In genomic region chr5:138033275-138033808, GRCh38 we compare ENCODE assay signal across 8 cellular contexts. TPM values are rescaled to one million over a fixed set of nuclear protein-coding genes. Genes with fewer than 3 reads are reported as not detected.
DNase-seq lines count a peak whose midpoint lies in the region; ATAC-seq and TF ChIP-seq lines count a peak whose summit lies in the region.

No MANE protein-coding gene starts in this region.

- H3K9me3 Mint-ChIP-seq in activated T-cell treated with anti-CD3 and anti-CD28 coated beads, Interleukin-2, amount 50 U/mL, for 4 hours = no peaks in the 10 kb centered on the region
- H3K9me3 Mint-ChIP-seq in central memory CD8-positive, alpha-beta T cell = no peaks in the 10 kb centered on the region

- H3K36me3 ChIP-seq in tibial artery = no peaks in the 10 kb centered on the region

- no peak for TF ChIP-seq CTCF in tibial artery (IDR thresholded peaks at IDR 0.05)

- H3K27me3 ChIP-seq in tibial artery = no peaks in the 10 kb centered on the region

- peaks cover 0 to 53% (median 34%) of the 10 kb centered on the region in 4 donors for H3K4me1 ChIP-seq in tibial artery

- intact Hi-C loops in tibial artery (cut with DNase I; ENCODE audit: low total_unique reads) = loop anchor here (5.0 to 10.0 kb wide), 3 partner anchors 34 to 409 kb away; partner anchors contain the start of gene HNRNPA0

- peak; percentile 15 to 21 for ATAC-seq in activated T-cell treated with anti-CD3 and anti-CD28 coated beads, Interleukin-2, amount 50 U/mL, for 4 hours
- ATAC-seq in HG02870 (IDR thresholded peaks at IDR 0.05; ENCODE audit: unreplicated experiment) (peak; percentile 9), HG03280 (IDR thresholded peaks at IDR 0.05; ENCODE audit: unreplicated experiment) (no peak)
- ATAC-seq in central memory CD8-positive, alpha-beta T cell (replicated peaks; ENCODE audit: extremely low read depth, poor library complexity, severe bottlenecking) = peak; percentile 24

- H3K27me3 Mint-ChIP-seq in activated T-cell treated with anti-CD3 and anti-CD28 coated beads, Interleukin-2, amount 50 U/mL, for 4 hours (ENCODE audit: low read depth) = no peaks in the 10 kb centered on the region
- H3K27me3 Mint-ChIP-seq in central memory CD8-positive, alpha-beta T cell = no peaks in the 10 kb centered on the region

- peaks cover 3% of the 10 kb centered on the region for H3K36me3 Mint-ChIP-seq in activated T-cell treated with anti-CD3 and anti-CD28 coated beads, Interleukin-2, amount 50 U/mL, for 4 hours (ENCODE audit: insufficient read depth)
- peaks cover 17% of the 10 kb centered on the region for H3K36me3 Mint-ChIP-seq in central memory CD8-positive, alpha-beta T cell (ENCODE audit: insufficient read depth)

- peak overlapping the region; percentile 98 for H3K4me3 Mint-ChIP-seq in activated T-cell treated with anti-CD3 and anti-CD28 coated beads, Interleukin-2, amount 50 U/mL, for 4 hours
- H3K4me3 Mint-ChIP-seq in central memory CD8-positive, alpha-beta T cell = peak overlapping the region; percentile 97

- H3K4me3 ChIP-seq in tibial artery = peak overlapping the region; percentile 95 to 99

- H3K9me3 ChIP-seq in tibial artery = no peaks in the 10 kb centered on the region

- no peak for DNase-seq in activated T-cell treated with anti-CD3 and anti-CD28 coated beads, Interleukin-2, amount 50 U/mL, for 4 hours
- no peak for DNase-seq in activated T-cell treated with anti-CD3 and anti-CD28 coated beads for 4 hours
- DNase-seq in NCI-H510A (lab: John Stamatoyannopoulos, UW) = peak; percentile 18
- DNase-seq in central memory CD8-positive, alpha-beta T cell (ENCODE audit: low spot score in 2 of 2) = no peak
- DNase-seq in medulla oblongata (ENCODE audit: extremely low spot score) = peak; percentile 10
- DNase-seq in tibial artery = no peak

- peak overlapping the region; percentile 95 for H3K27ac Mint-ChIP-seq in central memory CD8-positive, alpha-beta T cell (ENCODE audit: low read depth)

- H3K27ac ChIP-seq in tibial artery = peak overlapping the region; percentile 99 to 100

- H3K4me1 Mint-ChIP-seq in activated T-cell treated with anti-CD3 and anti-CD28 coated beads, Interleukin-2, amount 50 U/mL, for 4 hours (ENCODE audit: low read depth) = peaks cover 50% of the 10 kb centered on the region
- H3K4me1 Mint-ChIP-seq in central memory CD8-positive, alpha-beta T cell = peaks cover 43% of the 10 kb centered on the region

RNA-seq across cellular contexts. Expression of gene FAM13B, which starts 0.5 kb away (rescaled TPM):
- total RNA-seq in activated T-cell treated with anti-CD3 and anti-CD28 coated beads, Interleukin-2, amount 50 U/mL, for 4 hours = 10 to 100 TPM; 15.0 to 17.7 (median 15.3) TPM

RNA-seq across cellular contexts. Expression of gene WNT8A, which starts 50.5 kb away (rescaled TPM):
- total RNA-seq in activated T-cell treated with anti-CD3 and anti-CD28 coated beads, Interleukin-2, amount 50 U/mL, for 4 hours = not detected

Comparison
In these comparisons a context has a peak if more than half of its experiments do, and no peak if none do; other contexts are left out.
1. DNase-seq: peak in NCI-H510A (single experiment) and medulla oblongata (single experiment); none in activated T-cell treated with anti-CD3 and anti-CD28 coated beads, Interleukin-2, amount 50 U/mL, for 4 hours (single experiment), activated T-cell treated with anti-CD3 and anti-CD28 coated beads for 4 hours (single experiment), central memory CD8-positive, alpha-beta T cell (0 of 2) and tibial artery (0 of 2).